In genomic region chr5:609506-609905, GRCh38 we compare ENCODE assay signal across 16 cellular contexts. TPM values are rescaled to one million over a fixed set of nuclear protein-coding genes. Genes with fewer than 3 reads are reported as not detected.
DNase-seq lines count a peak whose midpoint lies in the region; ATAC-seq, FAIRE-seq and TF ChIP-seq lines count a peak whose summit lies in the region.
"Had no signal": no experiment of that assay in that cellular context is flagged by ENCODE, and none has a peak within 500 bp of the region (broad histone marks: within the 10 kb centered on the region; RNA-seq: fewer than 3 reads in every experiment).

No MANE protein-coding gene starts in this region.

- H3K9me3 ChIP-seq in neuronal stem cell (replicated peaks in 1 of 2; ENCODE audit: control insufficient read depth in 2 of 2, insufficient read depth in 1 of 2, low read depth in 1 of 2, low read length in 2 of 2) = peaks cover 3 to 4% of the 10 kb centered on the region in 2 donors
- H3K9me3 ChIP-seq in spleen = no peaks in the 10 kb centered on the region
- H3K9me3 ChIP-seq: BLaER1 had no signal

- H3K36me3 Mint-ChIP-seq in activated CD4-positive, alpha-beta T cell treated with anti-CD3 and anti-CD28 coated beads, Interleukin-2, amount 10 ng/mL, durations not matched to agents 7 days and 5 days (ENCODE audit: low read depth) = peaks cover 11% of the 10 kb centered on the region

- no peak overlapping the region for H2AK5ac ChIP-seq in neuronal stem cell (ENCODE audit: low read depth, low read length)

- H3K36me3 ChIP-seq in neuronal stem cell (replicated peaks in 1 of 2; ENCODE audit: control insufficient read depth in 2 of 2, insufficient read depth in 2 of 2, low read length in 2 of 2) (peaks cover under 1 to 2% of the 10 kb centered on the region in 2 donors), spleen (no peaks in the 10 kb centered on the region)

- H2BK120ac ChIP-seq in neuronal stem cell (ENCODE audit: low read depth, low read length) = no peak overlapping the region

- no peak for FAIRE-seq in GM19239 (lab: Jason Lieb, UNC)

- no peak overlapping the region for H4K91ac ChIP-seq in neuronal stem cell (ENCODE audit: low read depth, low read length, poor library complexity)

- no peak overlapping the region for H3K14ac ChIP-seq in neuronal stem cell (ENCODE audit: low read length)

- no peak overlapping the region for H2BK15ac ChIP-seq in neuronal stem cell (ENCODE audit: low read length)

- no peak overlapping the region for H3K4me3 ChIP-seq in coronary artery
- H3K4me3 ChIP-seq in neuronal stem cell (ENCODE audit: low read length in 2 of 2) = no peak overlapping the region
- H3K4me3 ChIP-seq in spleen = no peak overlapping the region
- H3K4me3 ChIP-seq: BLaER1 had no signal

- H3K27me3 Mint-ChIP-seq in activated CD4-positive, alpha-beta T cell treated with anti-CD3 and anti-CD28 coated beads, Interleukin-2, amount 10 ng/mL, durations not matched to agents 7 days and 5 days = no peaks in the 10 kb centered on the region

- intact Hi-C loops in spleen (cut with DNase I; ENCODE audit: low total_unique reads) = no loop called here

- no peak overlapping the region for H3K4me3 Mint-ChIP-seq in activated CD4-positive, alpha-beta T cell treated with anti-CD3 and anti-CD28 coated beads, Interleukin-2, amount 10 ng/mL, durations not matched to agents 7 days and 5 days

- H3K18ac ChIP-seq in neuronal stem cell (ENCODE audit: low read length) = no peak overlapping the region

- H3K4me2 ChIP-seq in neuronal stem cell (ENCODE audit: insufficient read depth, low read length, poor library complexity, severe bottlenecking) = no peak overlapping the region

- H2BK12ac ChIP-seq in neuronal stem cell (ENCODE audit: low read length) = no peak overlapping the region

- TF ChIP-seq CTCF in coronary artery (IDR thresholded peaks at IDR 0.05) = no peak
- TF ChIP-seq CTCF in spleen (IDR thresholded peaks at IDR 0.05 in 8 of 11, conservative IDR thresholded peaks at IDR 0.05 in 3 of 11) = no peak

- H3K9me3 Mint-ChIP-seq in activated CD4-positive, alpha-beta T cell treated with anti-CD3 and anti-CD28 coated beads, Interleukin-2, amount 10 ng/mL, durations not matched to agents 7 days and 5 days = peaks cover 4% of the 10 kb centered on the region
- H3K9me3 Mint-ChIP-seq: CD8-positive, alpha-beta memory T cell had no signal

- peaks cover 34% of the 10 kb centered on the region for H3K4me1 Mint-ChIP-seq in activated CD4-positive, alpha-beta T cell treated with anti-CD3 and anti-CD28 coated beads, Interleukin-2, amount 10 ng/mL, durations not matched to agents 7 days and 5 days

- H3K9ac ChIP-seq in neuronal stem cell (ENCODE audit: low read depth, low read length, poor library complexity) = peak overlapping the region; percentile 38
- H3K9ac ChIP-seq: BLaER1 had no signal

- no peak overlapping the region for H3K23ac ChIP-seq in neuronal stem cell (ENCODE audit: low read depth, low read length, poor library complexity)

- H2BK5ac ChIP-seq in neuronal stem cell (ENCODE audit: low read length) = no peak overlapping the region

- H3K4ac ChIP-seq in neuronal stem cell (ENCODE audit: low read length) = no peak overlapping the region

- H3K79me1 ChIP-seq in neuronal stem cell (ENCODE audit: low read depth, low read length) = peaks cover 8% of the 10 kb centered on the region

- no peak for ATAC-seq in GM18519 (IDR thresholded peaks at IDR 0.05; ENCODE audit: low FRiP score, unreplicated experiment)

- CTCF ChIA-PET in activated CD4-positive, alpha-beta T cell treated with anti-CD3 and anti-CD28 coated beads, Interleukin-2, amount 10 ng/mL, durations not matched to agents 7 days and 5 days (lab: Charles Lee) = no interaction called here

- no peak overlapping the region for H2AFZ ChIP-seq in neuronal stem cell (ENCODE audit: low read length)

- peak; percentile 5 for DNase-seq in activated CD4-positive, alpha-beta T cell treated with anti-CD3 and anti-CD28 coated beads, Interleukin-2, amount 10 ng/mL, durations not matched to agents 7 days and 5 days
- no peak for DNase-seq in activated CD4-positive, alpha-beta T cell treated with anti-CD3 and anti-CD28 coated beads, Interleukin-2, amount 50 U/mL, for 1 hour
- peak; percentile 64 for DNase-seq in coronary artery (ENCODE audit: low spot score)
- DNase-seq in neuronal stem cell (ENCODE audit: low spot score) = no peak
- DNase-seq in spleen = peak; percentile 71
- no peak for DNase-seq in GM19239 (ENCODE audit: insufficient read length, low spot score)
- DNase-seq in NCI-H1694 (lab: John Stamatoyannopoulos, UW) = no peak
- DNase-seq: 8988T, AML-193, DMS53, GF-D8, GOT3, H9 had no signal

- POLR2A ChIA-PET in activated CD4-positive, alpha-beta T cell treated with anti-CD3 and anti-CD28 coated beads, Interleukin-2, amount 10 ng/mL, durations not matched to agents 7 days and 5 days (lab: Charles Lee) = no interaction called here

- H3K4me1 ChIP-seq in neuronal stem cell (ENCODE audit: control insufficient read depth in 2 of 2, insufficient read depth in 1 of 2, low read depth in 1 of 2, low read length in 2 of 2) (peaks cover 5 to 11% of the 10 kb centered on the region in 2 donors), spleen (peaks cover 0 to 45% (median 25%) of the 10 kb centered on the region in 6 donors)

- no CpG with 5 or more reads among the region's 5 CpGs for WGBS in neuronal stem cell (ENCODE audit: extremely low coverage in 2 of 2, insufficient read length in 2 of 2, insufficient replicate concordance in 1 of 2), 2 donors
- 81 to 97% (median 87%) methylated on average over 5 of the region's 5 CpGs for WGBS in spleen, 5 donors

- no peak overlapping the region for H4K8ac ChIP-seq in neuronal stem cell (ENCODE audit: low read depth, low read length)

- H3K27ac Mint-ChIP-seq in activated CD4-positive, alpha-beta T cell treated with anti-CD3 and anti-CD28 coated beads, Interleukin-2, amount 10 ng/mL, durations not matched to agents 7 days and 5 days = no peak overlapping the region

- TF ChIP-seq POLR2A in spleen (IDR thresholded peaks at IDR 0.05) = no peak

- no peak overlapping the region for H3K27ac ChIP-seq in coronary artery
- no peak overlapping the region for H3K27ac ChIP-seq in neuronal stem cell (replicated peaks; ENCODE audit: low read length)
- no peak overlapping the region for H3K27ac ChIP-seq in spleen
- H3K27ac ChIP-seq: BLaER1 had no signal

- H3K27me3 ChIP-seq in neuronal stem cell (ENCODE audit: control insufficient read depth in 3 of 3, insufficient read depth in 3 of 3, low read depth in 1 of 3, low read length in 3 of 3) (peaks cover 0 to 2% (median 0%) of the 10 kb centered on the region in 3 experiments), spleen (replicated peaks in 1 of 7) (peaks cover 0 to 40% (median 11%) of the 10 kb centered on the region in 7 donors)
- H3K27me3 ChIP-seq: BLaER1 had no signal

RNA-seq across cellular contexts. Expression of gene CEP72, which starts 2.6 kb away (rescaled TPM):
- total RNA-seq in activated CD4-positive, alpha-beta T cell treated with anti-CD3 and anti-CD28 coated beads, Interleukin-2, amount 10 ng/mL, durations not matched to agents 7 days and 5 days = 10 to 100 TPM; 28.2 to 31.6 TPM
- 6.8 TPM for polyA plus RNA-seq in neuronal stem cell (2013, experiment 1 of 2)
- 6.1 TPM for polyA plus RNA-seq in neuronal stem cell (2013, experiment 2 of 2)
- 10 to 100 TPM in 4 of 7 donors, 1 to 10 TPM in 3; 8.5 to 13.1 (median 10.4) TPM for total RNA-seq in spleen
- 1 to 10 TPM; 2.1 to 4.5 (median 2.9) TPM for polyA plus RNA-seq in spleen

Comparison
In these comparisons a context has a peak if more than half of its experiments do, and no peak if none do; other contexts are left out.
1. DNase-seq: peak in activated CD4-positive, alpha-beta T cell treated with anti-CD3 and anti-CD28 coated beads, Interleukin-2, amount 10 ng/mL, durations not matched to agents 7 days and 5 days (single experiment), coronary artery (single experiment) and spleen (single experiment); none in activated CD4-positive, alpha-beta T cell treated with anti-CD3 and anti-CD28 coated beads, Interleukin-2, amount 50 U/mL, for 1 hour (single experiment), neuronal stem cell (single experiment), GM19239 (single experiment) and NCI-H1694 (single experiment).